ENCODE assay signal across 14 cellular contexts in the genomic region with DNA sequence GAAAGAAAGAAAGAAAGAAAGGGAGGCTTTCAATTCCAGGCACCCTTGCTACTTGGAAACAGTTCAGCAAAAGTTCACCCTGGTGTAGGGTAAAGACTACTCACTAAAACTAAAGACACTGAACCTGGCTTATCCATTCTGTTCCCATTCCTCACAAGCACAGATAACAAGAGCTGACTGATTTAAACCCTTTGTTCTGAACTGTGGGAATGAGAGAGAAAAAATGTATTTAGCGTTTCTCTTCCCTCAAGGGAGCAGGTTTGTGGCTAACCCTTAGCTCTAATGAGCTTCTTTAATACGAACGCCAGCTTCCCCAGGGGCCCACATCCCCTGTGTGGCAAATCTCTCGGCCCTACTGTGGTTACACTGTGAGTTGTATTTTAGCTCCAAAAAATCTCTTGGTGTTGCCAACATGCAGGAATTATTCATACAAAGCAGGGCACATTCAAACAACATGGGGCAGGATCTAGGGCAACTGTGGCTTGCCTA. TPM values are rescaled to one million over a fixed set of nuclear protein-coding genes. Genes with fewer than 3 reads are reported as not detected.
DNase-seq lines count a peak whose midpoint lies in the region; FAIRE-seq and TF ChIP-seq lines count a peak whose summit lies in the region.
"Had no signal": no experiment of that assay in that cellular context is flagged by ENCODE, and none has a peak within 500 bp of the region (broad histone marks: within the 10 kb centered on the region; RNA-seq: fewer than 3 reads in every experiment).

No MANE protein-coding gene starts in this region.

- POLR2A ChIA-PET in H1 (lab: Charles Lee; ENCODE audit: partially characterized antibody) (interaction anchor here (0.7 to 2.3 kb wide), 4 partner anchors 14 to 1580 kb away, joined by 3 to 17 read pairs (median 4); a partner anchor contains a TSS), GM10248 (lab: Yijun Ruan, JAX) (no interaction called here)

- no peaks in the 10 kb centered on the region for H3K27me3 ChIP-seq in H1 (replicated peaks in 1 of 4; ENCODE audit: control insufficient read depth in 3 of 4, extremely low read depth in 1 of 4, insufficient read depth in 3 of 4, low read length in 3 of 4)
- no peaks in the 10 kb centered on the region for H3K27me3 ChIP-seq in smooth muscle cell (ENCODE audit: low read depth)
- H3K27me3 ChIP-seq: breast epithelium, esophagus squamous epithelium had no signal

- no peak overlapping the region for H2BK5ac ChIP-seq in H1 (ENCODE audit: low read depth, low read length)

- TF ChIP-seq EP300 in H1 (IDR thresholded peaks at IDR 0.05; ENCODE audit: borderline replicate concordance in 1 of 2, low read depth in 2 of 2, low read length in 2 of 2) = no peak

- no peaks in the 10 kb centered on the region for H4K20me1 ChIP-seq in H1 (replicated peaks in 1 of 2; ENCODE audit: control insufficient read depth in 1 of 2, insufficient read depth in 2 of 2, low read length in 2 of 2)
- no peaks in the 10 kb centered on the region for H4K20me1 ChIP-seq in smooth muscle cell (ENCODE audit: low read depth)

- no peaks in the 10 kb centered on the region for H3K9me3 ChIP-seq in H1 (ENCODE audit: insufficient read depth in 2 of 2, low read depth in 1 of 2, low read length in 1 of 2)
- H3K9me3 ChIP-seq in smooth muscle cell (replicated peaks; ENCODE audit: low read depth) = no peaks in the 10 kb centered on the region
- H3K9me3 ChIP-seq: A549, breast epithelium, esophagus squamous epithelium had no signal

- H3K79me2 ChIP-seq in H1 (ENCODE audit: control insufficient read depth in 1 of 2, insufficient read depth in 2 of 2, low read length in 2 of 2) (no peaks in the 10 kb centered on the region), smooth muscle cell (ENCODE audit: low read depth) (no peaks in the 10 kb centered on the region)

- no peak overlapping the region for H3K4ac ChIP-seq in H1 (replicated peaks; ENCODE audit: insufficient read length, low read depth, low read length)

- TF ChIP-seq CTCF in H1 (IDR thresholded peaks at IDR 0.05; ENCODE audit: control extremely low read depth in 1 of 3, insufficient read depth in 1 of 3, low read depth in 1 of 3, low read length in 3 of 3) (no peak), smooth muscle cell (IDR thresholded peaks at IDR 0.05; ENCODE audit: borderline replicate concordance, insufficient read depth, poor library complexity, severe bottlenecking) (no peak), GM10248 (IDR thresholded peaks at IDR 0.05; ENCODE audit: control extremely low read depth, extremely low read depth, low read depth, missing control alignments) (no peak)

- TF ChIP-seq POLR2A in H1 (IDR thresholded peaks at IDR 0.05; ENCODE audit: control extremely low read depth in 1 of 2, low read depth in 2 of 2, low read length in 2 of 2) = no peak

- H4K5ac ChIP-seq in H1 (ENCODE audit: insufficient read length, low read depth, low read length) = no peak overlapping the region

- H3K4me1 ChIP-seq in H1 (replicated peaks in 1 of 4; ENCODE audit: control insufficient read depth in 3 of 4, insufficient read depth in 4 of 4, low read length in 3 of 4) (no peaks in the 10 kb centered on the region), smooth muscle cell (ENCODE audit: low read depth) (peaks cover 7% of the 10 kb centered on the region)
- H3K4me1 ChIP-seq: breast epithelium, esophagus squamous epithelium had no signal

- H3K14ac ChIP-seq in H1 (ENCODE audit: insufficient read length) = no peak overlapping the region

- H2BK12ac ChIP-seq in H1 (ENCODE audit: low read depth, low read length) = no peak overlapping the region

- CTCF ChIA-PET in H1 (lab: Charles Lee; ENCODE audit: partially characterized antibody) (interaction anchor here (0.6 to 1.6 kb wide), 7 partner anchors 16 to 751 kb away, joined by 3 to 6 read pairs (median 3); no protein-coding TSS in a partner anchor), GM10248 (lab: Yijun Ruan, JAX) (interaction anchor here (1.0 to 2.2 kb wide), 5 partner anchors 14 to 286 kb away, joined by 3 to 9 read pairs (median 4); a partner anchor contains a TSS)

- H2BK120ac ChIP-seq in H1 (replicated peaks; ENCODE audit: low read depth, low read length) = no peak overlapping the region

- H3K9ac ChIP-seq in H1 (replicated peaks in 1 of 4; ENCODE audit: extremely low read depth in 1 of 4, low read depth in 3 of 4, low read length in 3 of 4) (no peak overlapping the region), smooth muscle cell (ENCODE audit: low read depth) (no peak overlapping the region)

- no peak overlapping the region for H2BK20ac ChIP-seq in H1 (ENCODE audit: low read length)

- no peaks in the 10 kb centered on the region for H3K36me3 ChIP-seq in H1 (ENCODE audit: control insufficient read depth in 2 of 4, insufficient read depth in 4 of 4, low read length in 3 of 4)
- peaks cover 4% of the 10 kb centered on the region for H3K36me3 ChIP-seq in smooth muscle cell (ENCODE audit: low read depth)
- H3K36me3 ChIP-seq: breast epithelium, esophagus squamous epithelium had no signal

- DNase-seq in NOMO-1 treated with DMSO at 0.1 percent for 48 hours (lab: John Stamatoyannopoulos, UW; ENCODE audit: unreplicated experiment) (peak; percentile 9), NOMO-1 treated with dmso at 0.1 percent for 144 hours (lab: John Stamatoyannopoulos, UW; ENCODE audit: unreplicated experiment) (no peak), H1 (ENCODE audit: low read depth in 1 of 2, low spot score in 2 of 2) (no peak), smooth muscle cell (lab: John Stamatoyannopoulos, UW; ENCODE audit: unreplicated experiment) (no peak), GM10248 (ENCODE audit: extremely low spot score) (no peak), glomerular visceral epithelial cell (ENCODE audit: extremely low spot score) (no peak), NCI-H1092 (lab: John Stamatoyannopoulos, UW) (no peak)
- DNase-seq in Jurkat, Clone E6-1 (ENCODE audit: low read depth, low spot score) = peak; percentile 49
- DNase-seq: esophagus squamous epithelium, GF-D8 had no signal

- no peak overlapping the region for H3K4me3 ChIP-seq in Jurkat, Clone E6-1 (ENCODE audit: low read length)
- H3K4me3 ChIP-seq in H1 (ENCODE audit: extremely low read depth in 1 of 4, insufficient read depth in 2 of 4, low read depth in 3 of 4, low read length in 4 of 4) (no peak overlapping the region), smooth muscle cell (no peak overlapping the region)
- H3K4me3 ChIP-seq: A549, breast epithelium, esophagus squamous epithelium, lung, skin epidermis had no signal

- no peak overlapping the region for H2BK15ac ChIP-seq in H1 (ENCODE audit: low read length)

- no peaks in the 10 kb centered on the region for H3K79me1 ChIP-seq in H1 (ENCODE audit: low read depth, low read length)

- H3K18ac ChIP-seq in H1 (ENCODE audit: extremely low read depth, low read length) = no peak overlapping the region

- H2AK5ac ChIP-seq in H1 (ENCODE audit: low read depth, low read length) = no peak overlapping the region

- no peak for TF ChIP-seq RAD21 in H1 (IDR thresholded peaks at IDR 0.05 in 1 of 2, conservative IDR thresholded peaks at IDR 0.05 in 1 of 2; ENCODE audit: low read depth in 2 of 2, low read length in 2 of 2)

- no peak overlapping the region for H4K91ac ChIP-seq in H1 (replicated peaks; ENCODE audit: insufficient read length, low read length)

- WGBS in H1 (ENCODE audit: extremely low coverage in 1 of 2, insufficient coverage in 1 of 2, insufficient read length in 1 of 2, insufficient replicate concordance in 2 of 2, low coverage in 1 of 2, low lambda C conversion rate in 2 of 2, missing lambda C conversion rate in 1 of 2), 2 experiments = 75% methylated on average over 4 of the region's 4 CpGs; no CpG with 5 or more reads in 1 of the 2 experiments
- 46% methylated on average over 4 of the region's 4 CpGs for WGBS in smooth muscle cell (ENCODE audit: low lambda C conversion rate)

- no peak for FAIRE-seq in H1 (lab: Jason Lieb, UNC)
- FAIRE-seq: A549 had no signal

- H3K56ac ChIP-seq in H1 (replicated peaks; ENCODE audit: insufficient read length, low read depth, low read length) = no peak overlapping the region

- H4K8ac ChIP-seq in H1 (ENCODE audit: extremely low read depth, insufficient read depth, low read length) = no peak overlapping the region

- H2AFZ ChIP-seq in H1 (ENCODE audit: low read length) (0 out of 2 replicates have a peak overlapping the region, but pooled peaks have one; percentile 85), smooth muscle cell (ENCODE audit: low read depth) (peak overlapping the region; percentile 33)

- H3K4me2 ChIP-seq in H1 (ENCODE audit: insufficient read depth in 1 of 2, low read depth in 2 of 2, low read length in 2 of 2) (no peak overlapping the region), smooth muscle cell (peak overlapping the region; percentile 42)
- H3K4me2 ChIP-seq: A549 had no signal

- H3K27ac ChIP-seq in H1 (ENCODE audit: low read depth, low read length) (no peak overlapping the region), smooth muscle cell (ENCODE audit: low read depth) (no peak overlapping the region)
- H3K27ac ChIP-seq: esophagus squamous epithelium had no signal

- no peaks in the 10 kb centered on the region; the same call in 1 of the 2 replicates for H3K23me2 ChIP-seq in H1 (ENCODE audit: low read depth, low read length)

- no peaks in the 10 kb centered on the region for H3F3A ChIP-seq in smooth muscle cell (ENCODE audit: low read depth)

- no peak overlapping the region for H3K23ac ChIP-seq in H1 (ENCODE audit: insufficient read length)

TF ChIP-seq in H1, 55 proteins besides CTCF, POLR2A, EP300 and RAD21 (continues in another document):
- TF ChIP-seq BRCA1 (IDR thresholded peaks at IDR 0.05; ENCODE audit: low read depth, low read length) (no peak), BACH1 (IDR thresholded peaks at IDR 0.05; ENCODE audit: low read length) (no peak), RXRA (IDR thresholded peaks at IDR 0.05; ENCODE audit: insufficient read depth, low read depth, low read length) (no peak), SAP30 (IDR thresholded peaks at IDR 0.05; ENCODE audit: insufficient read depth, insufficient replicate concordance, low read length) (no peak), GABPA (IDR thresholded peaks at IDR 0.05; ENCODE audit: borderline replicate concordance, insufficient read depth, low read length) (no peak), SUZ12 (IDR thresholded peaks at IDR 0.05; ENCODE audit: low read length) (no peak), HDAC2 (IDR thresholded peaks at IDR 0.05; ENCODE audit: borderline replicate concordance in 1 of 2, low read depth in 2 of 2, low read length in 2 of 2) (no peak)

RNA-seq across cellular contexts. Expression of a gene that starts 23.3 kb away (rescaled TPM):
- 0.85 TPM for polyA plus RNA-seq in Jurkat, Clone E6-1 (2012; ENCODE audit: insufficient read depth, insufficient read length)
- total RNA-seq in H1 (2021; fragmentation: NEBNext Ultra II Directional; extraction: Animal tissue kit (Norgen Biotek cat#: 25700)) = 6.6 and 8.0 TPM in 2 replicates
- 4.1 and 5.9 TPM in 2 replicates for polyA plus RNA-seq in H1 (2011; rRNA removed)
- polyA plus RNA-seq in H1 (2011; cell fraction: cytosol; rRNA removed) = 7.4 TPM
- polyA plus RNA-seq in H1 (2011; cell fraction: nucleus; rRNA removed) = 1.0 TPM
- 7.5 to 9.9 TPM (median 8.0 TPM) in 4 replicates for polyA plus RNA-seq in H1 (2012, experiment 1 of 2)
- 2.3 TPM for polyA plus RNA-seq in H1 (2012, experiment 2 of 2)
- 8.7 TPM for polyA plus RNA-seq in H1 (2013, experiment 1 of 2)
- 8.0 TPM for polyA plus RNA-seq in H1 (2013, experiment 2 of 2)
- 7.6 and 10.7 TPM in 2 replicates for polyA minus RNA-seq in H1 (2011; rRNA and poly(A)+ RNA removed)
- 4.7 TPM for polyA minus RNA-seq in H1 (2011; cell fraction: cytosol; rRNA and poly(A)+ RNA removed)
- 5.7 TPM for polyA minus RNA-seq in H1 (2011; cell fraction: nucleus; rRNA and poly(A)+ RNA removed)
- 11.9 and 18.0 TPM in 2 replicates for total RNA-seq in smooth muscle cell
- polyA plus RNA-seq in smooth muscle cell = 9.2 and 10.2 TPM in 2 replicates

Comparison
In these comparisons a context has a peak if more than half of its experiments do, and no peak if none do; other contexts are left out.
1. DNase-seq: peak in NOMO-1 treated with DMSO at 0.1 percent for 48 hours (single experiment) and Jurkat, Clone E6-1 (single experiment); none in NOMO-1 treated with dmso at 0.1 percent for 144 hours (single experiment), H1 (0 of 2), smooth muscle cell (single experiment), GM10248 (single experiment), glomerular visceral epithelial cell (single experiment) and NCI-H1092 (single experiment).